Comparison of ENCODE assay signal across 27 cellular contexts in the genomic region with DNA sequence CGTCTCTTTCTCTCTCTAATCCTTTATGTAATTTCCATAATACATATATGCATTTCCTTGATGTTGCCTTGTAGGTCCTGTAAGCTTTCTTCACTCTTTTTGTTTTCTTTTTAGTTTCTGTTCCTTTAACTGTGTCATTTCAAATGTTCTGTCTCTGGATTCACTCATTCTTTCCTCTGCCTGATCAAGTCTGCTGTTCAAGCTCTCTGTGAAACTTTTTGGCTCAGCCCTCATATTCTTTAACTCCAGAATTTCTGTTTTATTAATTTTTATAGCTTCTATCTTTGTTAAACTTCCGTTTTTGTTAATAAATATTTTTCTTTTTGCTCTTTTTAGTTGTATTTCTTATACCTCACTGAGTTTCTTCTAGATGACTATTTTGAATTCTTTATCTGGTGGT.
"Had no signal": no experiment of that assay in that cellular context is flagged by ENCODE, and none has a peak within 500 bp of the region (broad histone marks: within the 10 kb centered on the region; RNA-seq: fewer than 3 reads in every experiment).

No MANE protein-coding gene starts in this region.

- H3K4me1 ChIP-seq: stomach, suprapubic skin, testis, thyroid gland, tibial artery, tibial nerve, transverse colon, upper lobe of left lung, upper lobe of right lung, uterus, vagina had no signal

- H3K36me3 ChIP-seq: stomach, suprapubic skin, thoracic aorta, thyroid gland, tibial artery, tibial nerve, transverse colon, upper lobe of left lung, upper lobe of right lung, uterus, vagina had no signal

- DNase-seq: stimulated activated CD4-positive, alpha-beta T cell treated with anti-CD3 and anti-CD28 coated beads, Interleukin-2, amount 100 ng/mL, for 48 hours; stimulated activated CD4-positive, alpha-beta T cell treated with anti-CD3 and anti-CD28 coated beads, Interleukin-4, amount 100 ng/mL, for 1 hour; stimulated activated CD4-positive, alpha-beta T cell treated with anti-CD3 and anti-CD28 coated beads, Interleukin-4, amount 100 ng/mL, for 24 hours; stimulated activated CD4-positive, alpha-beta T cell treated with anti-CD3 and anti-CD28 coated beads, Interleukin-4, amount 100 ng/mL, for 4 hours; stimulated activated CD8-positive, alpha-beta memory T cell treated with anti-CD3 and anti-CD28 coated beads, Interleukin-4, amount 100 ng/mL, for 48 hours; stimulated activated naive B cell treated with anti-CD40 and anti-IgM and Interleukin-4, amounts not matched to agents 10 μg/mL and 1 μg/mL and 100 μg/mL, for 72 hours; stimulated activated naive CD4-positive, alpha-beta T cell; stimulated activated naive CD4-positive, alpha-beta T cell treated with Interleukin-2 at 50 U/mL for 16 hours; stimulated activated naive CD8-positive, alpha-beta T cell treated with anti-CD3 and anti-CD28 coated beads, Interleukin-15, amount 100 ng/mL, for 72 hours; stimulated activated naive CD8-positive, alpha-beta T cell treated with anti-CD3 and anti-CD28 coated beads, Interleukin-15, Interleukin-2, amounts not matched to agents 100 U/mL and 50 U/mL, for 24 hours; stomach; substantia nigra; testis; thyroid gland; tibial artery; transverse colon; trophoblast cell; upper lobe of left lung; upper lobe of right lung; uterus had no signal

- H3K9me3 ChIP-seq: testis, thyroid gland, vagina had no signal

- H3K27me3 ChIP-seq: stomach, suprapubic skin, testis, thyroid gland, tibial artery, tibial nerve, transverse colon, upper lobe of left lung, upper lobe of right lung, uterus, vagina had no signal

- ATAC-seq: stimulated activated effector memory CD8-positive, alpha-beta T cell treated with anti-CD3 and anti-CD28 coated beads, Interleukin-12 subunit alpha, Interleukin-12 subunit beta, amount 100 ng/mL, for 72 hours; stimulated activated memory B cell treated with anti-CD40 and anti-IgM and Interleukin-4, amounts not matched to agents 10 μg/mL and 1 μg/mL and 100 μg/mL, for 72 hours; stimulated activated naive B cell treated with anti-CD40 and anti-IgM and Interleukin-4, amounts not matched to agents 10 μg/mL and 1 μg/mL and 100 μg/mL, for 72 hours; stimulated activated naive CD8-positive, alpha-beta T cell treated with anti-CD3 and anti-CD28 coated beads, Interleukin-15, amount 100 ng/mL, for 72 hours; stimulated activated naive CD8-positive, alpha-beta T cell treated with anti-CD3 and anti-CD28 coated beads, Interleukin-15, Interleukin-2, amounts not matched to agents 100 U/mL and 50 U/mL, for 24 hours; upper lobe of right lung had no signal

- FAIRE-seq: urothelium cell line had no signal

- H3K27ac ChIP-seq: stomach, suprapubic skin, testis, thoracic aorta, thyroid gland, tibial artery, tibial nerve, transverse colon, upper lobe of left lung, upper lobe of right lung, uterus, vagina had no signal

- H3K4me3 ChIP-seq: stomach, suprapubic skin, testis, thoracic aorta, thyroid gland, tibial artery, tibial nerve, transverse colon, upper lobe of left lung, upper lobe of right lung, uterus, vagina had no signal
